In genomic region chr1:150730130-150730721, GRCh38 we compare ENCODE assay signal across 21 cellular contexts. TPM values are rescaled to one million over a fixed set of nuclear protein-coding genes. Genes with fewer than 3 reads are reported as not detected.
DNase-seq lines count a peak whose midpoint lies in the region; ATAC-seq and TF ChIP-seq lines count a peak whose summit lies in the region.
"Had no signal": no experiment of that assay in that cellular context is flagged by ENCODE, and none has a peak within 500 bp of the region (broad histone marks: within the 10 kb centered on the region; RNA-seq: fewer than 3 reads in every experiment).

No MANE protein-coding gene starts in this region.

- no peaks in the 10 kb centered on the region for H3F3A ChIP-seq in Loucy (ENCODE audit: low read depth)
- no peaks in the 10 kb centered on the region for H3F3A ChIP-seq in smooth muscle cell (ENCODE audit: low read depth)

- no peak overlapping the region for H3K9ac ChIP-seq in Loucy (ENCODE audit: low read depth, low read length, poor library complexity, severe bottlenecking)
- no peak overlapping the region for H3K9ac ChIP-seq in smooth muscle cell (ENCODE audit: low read depth)

- H3K4me1 ChIP-seq in CD8-positive, alpha-beta T cell (ENCODE audit: insufficient read depth, low read length): no peaks in the 10 kb centered on the region
- no peaks in the 10 kb centered on the region for H3K4me1 ChIP-seq in Loucy (ENCODE audit: insufficient read depth, low read length, poor library complexity, severe bottlenecking)
- H3K4me1 ChIP-seq in mucosa of descending colon (ENCODE audit: low read depth): no peaks in the 10 kb centered on the region
- no peaks in the 10 kb centered on the region for H3K4me1 ChIP-seq in smooth muscle cell (ENCODE audit: low read depth)
- H3K4me1 ChIP-seq: SJSA1 had no signal

- POLR2A ChIA-PET in CD8-positive, alpha-beta T cell (lab: Charles Lee): interaction anchor here (0.7 kb wide), 1 partner anchor 844 kb away, joined by 3 read pairs; no protein-coding TSS in a partner anchor
- POLR2A ChIA-PET in WTC11 (lab: Charles Lee): no interaction called here

- intact Hi-C loops in CD8-positive, alpha-beta T cell (cut with DNase I, micrococcal nuclease): no loop called here
- intact Hi-C loops in mucosa of descending colon (cut with DNase I, micrococcal nuclease): no loop called here

- no peak overlapping the region for H3K4me3 Mint-ChIP-seq in CD8-positive, alpha-beta T cell
- H3K4me3 Mint-ChIP-seq in WTC11: no peak overlapping the region

- no peaks in the 10 kb centered on the region for H3K4me1 Mint-ChIP-seq in CD8-positive, alpha-beta T cell (ENCODE audit: low read depth)
- H3K4me1 Mint-ChIP-seq in WTC11: no peaks in the 10 kb centered on the region; the same call in 1 of the 2 replicates

- H2AFZ ChIP-seq in Loucy (ENCODE audit: low read length) (peak overlapping the region; percentile 66; the same call in 1 of the 2 replicates), smooth muscle cell (ENCODE audit: low read depth) (no peak overlapping the region)

- no peaks in the 10 kb centered on the region for H3K27me3 Mint-ChIP-seq in CD8-positive, alpha-beta T cell (ENCODE audit: low read depth)
- H3K27me3 Mint-ChIP-seq in WTC11 (ENCODE audit: low read depth): no peaks in the 10 kb centered on the region

- H3K79me2 ChIP-seq in Loucy (ENCODE audit: insufficient read depth, low read length) (no peaks in the 10 kb centered on the region), smooth muscle cell (ENCODE audit: low read depth) (no peaks in the 10 kb centered on the region)

- H3K27ac ChIP-seq in CD8-positive, alpha-beta T cell (ENCODE audit: low read depth, low read length): no peak overlapping the region
- no peak overlapping the region for H3K27ac ChIP-seq in smooth muscle cell (ENCODE audit: low read depth)
- H3K27ac ChIP-seq: C4-2B, SJSA1 had no signal

- H3K9me3 Mint-ChIP-seq in CD8-positive, alpha-beta T cell: no peaks in the 10 kb centered on the region
- peaks cover 6% of the 10 kb centered on the region for H3K9me3 Mint-ChIP-seq in WTC11

- H3K4me3 ChIP-seq in CD8-positive, alpha-beta T cell (ENCODE audit: low read depth, low read length): no peak overlapping the region
- H3K4me3 ChIP-seq in Loucy (ENCODE audit: low read length, poor library complexity, severe bottlenecking) (no peak overlapping the region), mucosa of descending colon (no peak overlapping the region), smooth muscle cell (no peak overlapping the region)
- H3K4me3 ChIP-seq: SJSA1 had no signal

- H4K20me1 ChIP-seq in Loucy (ENCODE audit: insufficient read depth, low read length, poor library complexity, severe bottlenecking): no peaks in the 10 kb centered on the region
- no peaks in the 10 kb centered on the region for H4K20me1 ChIP-seq in smooth muscle cell (ENCODE audit: low read depth)

- H3K27me3 ChIP-seq in CD8-positive, alpha-beta T cell (ENCODE audit: insufficient read depth, low read length): no peaks in the 10 kb centered on the region
- no peaks in the 10 kb centered on the region for H3K27me3 ChIP-seq in Loucy (ENCODE audit: insufficient read depth, low read length, poor library complexity, severe bottlenecking)
- no peaks in the 10 kb centered on the region for H3K27me3 ChIP-seq in smooth muscle cell (ENCODE audit: low read depth)
- H3K27me3 ChIP-seq: SJSA1 had no signal

- no peak for TF ChIP-seq CTCF in CD8-positive, alpha-beta T cell (IDR thresholded peaks at IDR 0.05)
- TF ChIP-seq CTCF in Loucy (conservative IDR thresholded peaks at IDR 0.05; ENCODE audit: low read length): no peak
- TF ChIP-seq CTCF in WTC11 (IDR thresholded peaks at IDR 0.05): no peak
- no peak for TF ChIP-seq CTCF in mucosa of descending colon (IDR thresholded peaks at IDR 0.05)
- no peak for TF ChIP-seq CTCF in smooth muscle cell (IDR thresholded peaks at IDR 0.05; ENCODE audit: borderline replicate concordance, insufficient read depth, poor library complexity, severe bottlenecking)

- peak overlapping the region; percentile 49 for H3K27ac Mint-ChIP-seq in CD8-positive, alpha-beta T cell
- H3K27ac Mint-ChIP-seq in WTC11: no peak overlapping the region

- peaks cover 28% of the 10 kb centered on the region for H3K36me3 Mint-ChIP-seq in CD8-positive, alpha-beta T cell
- peaks cover 5% of the 10 kb centered on the region; the same call in 1 of the 2 replicates for H3K36me3 Mint-ChIP-seq in WTC11

- H3K9me3 ChIP-seq in CD8-positive, alpha-beta T cell (ENCODE audit: low read length): no peaks in the 10 kb centered on the region
- no peaks in the 10 kb centered on the region for H3K9me3 ChIP-seq in Loucy (ENCODE audit: insufficient read depth, low read depth, low read length)
- no peaks in the 10 kb centered on the region for H3K9me3 ChIP-seq in mucosa of descending colon
- no peaks in the 10 kb centered on the region for H3K9me3 ChIP-seq in smooth muscle cell (replicated peaks; ENCODE audit: low read depth)
- H3K9me3 ChIP-seq: SJSA1 had no signal

- H3K9me2 ChIP-seq in Loucy (replicated peaks; ENCODE audit: low read depth, low read length): no peaks in the 10 kb centered on the region

- ATAC-seq in CD8-positive, alpha-beta T cell: no peak
- ATAC-seq in WTC11: no peak
- peak; percentile 63 for ATAC-seq in mucosa of descending colon
- ATAC-seq: PC-3 had no signal

- CTCF ChIA-PET in CD8-positive, alpha-beta T cell (lab: Charles Lee): interaction anchor here (0.8 kb wide), 1 partner anchor 192 kb away, joined by 4 read pairs; no protein-coding TSS in a partner anchor
- CTCF ChIA-PET in WTC11 (lab: Charles Lee): no interaction called here

- 92% methylated on average over 3 of the region's 3 CpGs for WGBS in smooth muscle cell (ENCODE audit: low lambda C conversion rate)

- H3K36me3 ChIP-seq in CD8-positive, alpha-beta T cell (ENCODE audit: insufficient read depth, low read length): peaks cover 5% of the 10 kb centered on the region
- H3K36me3 ChIP-seq in Loucy (ENCODE audit: insufficient read depth, low read length) (no peaks in the 10 kb centered on the region), mucosa of descending colon (ENCODE audit: low read depth) (no peaks in the 10 kb centered on the region), smooth muscle cell (ENCODE audit: low read depth) (no peaks in the 10 kb centered on the region)
- H3K36me3 ChIP-seq: SJSA1 had no signal

- no peak for DNase-seq in CD8-positive, alpha-beta T cell
- DNase-seq in WTC11 (ENCODE audit: low spot score) (no peak), mucosa of descending colon (no peak), NCI-H1417 treated with DMSO at 0.1 percent for 48 hours (lab: John Stamatoyannopoulos, UW) (no peak), activated gamma-delta T cell (lab: John Stamatoyannopoulos, UW) (no peak), smooth muscle cell (lab: John Stamatoyannopoulos, UW; ENCODE audit: unreplicated experiment) (no peak)
- DNase-seq: ACHN, DMS79 treated with DMSO at 0.1 percent for 48 hours, KG1, NCI-H1048, NCI-H146, NCI-H2029 treated with DMSO at 0.1 percent for 48 hours, NCI-H2171 treated with DMSO at 0.1 percent for 48 hours, NCI-H446 treated with DMSO at 0.1 percent for 48 hours, NCI-H748 treated with DMSO at 0.1 percent for 48 hours, PC-3, RPMI8226 had no signal

- H3K4me2 ChIP-seq in Loucy (ENCODE audit: low read depth, low read length, poor library complexity, severe bottlenecking) (no peak overlapping the region), smooth muscle cell (no peak overlapping the region)

TF ChIP-seq in WTC11, 78 proteins besides CTCF, POLR2A, EP300 and RAD21 (continues in another document):
- 0 out of 2 replicates have a peak, but pooled peaks have one; percentile 20 for TF ChIP-seq PRDM15 (CRISPR knock-in tag; IDR thresholded peaks at IDR 0.05)

RNA-seq across cellular contexts. Expression of gene HORMAD1, which starts 9.5 kb away (rescaled TPM):
- not detected for total RNA-seq in CD8-positive, alpha-beta T cell
- not detected in 3 replicates for total RNA-seq in WTC11 (2021)
- 1 to 10 TPM in 2 of 3 donors, under 1 TPM in 1; 0.82 to 1.4 (median 1.3) TPM for total RNA-seq in mucosa of descending colon
- total RNA-seq in smooth muscle cell: not detected in 2 replicates
- polyA plus RNA-seq in smooth muscle cell: not detected in 2 replicates
- total RNA-seq: M059J, PC-3, SJSA1 had no signal

RNA-seq across cellular contexts. Expression of gene GOLPH3L, which starts 33.3 kb away (rescaled TPM):
- total RNA-seq in CD8-positive, alpha-beta T cell: 1 to 10 TPM; 1.6 to 1.8 TPM
- total RNA-seq in WTC11 (2021) (39.5 to 46.1 TPM (median 43.3 TPM) in 3 replicates), mucosa of descending colon (100 to 1,000 TPM in 1 of 3 donors, 10 to 100 TPM in 2; 62.8 to 105 (median 69.4) TPM), smooth muscle cell (10.7 and 15.3 TPM in 2 replicates)
- 9.9 and 16.2 TPM in 2 replicates for polyA plus RNA-seq in smooth muscle cell

RNA-seq across cellular contexts. Expression of gene CTSS, which starts 35.4 kb away (rescaled TPM):
- 10 to 100 TPM; 58.3 to 63.0 TPM for total RNA-seq in CD8-positive, alpha-beta T cell
- 0.66 to 1.1 TPM (median 0.71 TPM) in 3 replicates for total RNA-seq in WTC11 (2021)
- total RNA-seq in mucosa of descending colon: 100 to 1,000 TPM; 290 to 577 (median 544) TPM
- total RNA-seq in smooth muscle cell: 1.0 and 2.8 TPM in 2 replicates
- 1.3 and 1.4 TPM in 2 replicates for polyA plus RNA-seq in smooth muscle cell
- total RNA-seq: PC-3 had no signal

Comparison
In these comparisons a context has a peak if more than half of its experiments do, and no peak if none do; other contexts are left out.
1. RNA of gene CTSS, which starts 35.4 kb away (total RNA-seq): 290 to 577 TPM in mucosa of descending colon and 58.3 to 63.0 TPM in CD8-positive, alpha-beta T cell; 1.0 to 2.8 TPM in smooth muscle cell and 0.66 to 1.1 TPM in WTC11; every median in the first group is over 10 times any median in the second.